ENCODE assay signal across 1 cellular context in the genomic region with DNA sequence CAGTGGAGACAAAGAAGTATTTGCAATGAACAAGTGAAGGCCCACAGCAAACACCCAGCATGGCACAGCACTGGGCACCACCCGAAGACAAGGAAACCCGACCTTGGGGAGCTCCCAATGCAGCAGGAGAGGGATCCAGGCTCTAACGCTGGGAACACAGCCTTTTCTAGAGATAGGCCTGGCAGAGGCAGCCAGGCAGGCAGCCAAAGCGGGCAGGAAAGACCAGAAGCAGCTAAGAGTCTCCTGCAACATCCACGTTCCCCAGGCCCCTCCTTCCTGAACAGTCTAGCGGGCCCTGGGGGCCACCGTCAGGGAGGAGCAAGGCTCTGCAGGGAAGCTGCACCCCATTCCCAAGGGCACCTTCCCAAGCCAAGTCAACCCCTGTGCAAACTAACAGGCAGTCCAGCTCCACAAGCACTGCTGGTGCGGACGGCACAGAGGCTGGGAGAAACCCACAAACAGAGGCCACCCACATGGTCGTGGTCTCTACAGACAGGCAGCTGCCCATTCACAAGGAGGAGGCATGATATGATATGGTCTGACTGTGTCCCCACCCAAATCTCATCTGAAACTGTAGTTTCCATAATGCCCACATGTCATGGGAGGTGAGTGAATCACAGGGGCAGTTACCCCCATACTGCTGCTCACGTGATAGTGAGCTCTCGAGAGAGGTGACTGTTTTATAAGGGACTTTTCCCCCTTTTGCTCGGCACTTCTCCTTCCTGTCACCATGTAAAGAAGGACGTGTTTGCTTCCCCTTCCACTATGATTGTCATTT.
TF ChIP-seq lines count a peak whose summit lies in the region.

No MANE protein-coding gene starts in this region.

TF ChIP-seq in H1, 55 proteins besides CTCF, POLR2A, EP300 and RAD21 (continued from another document):
- TF ChIP-seq BRCA1 (IDR thresholded peaks at IDR 0.05; ENCODE audit: low read depth, low read length) (no peak), NRF1 (IDR thresholded peaks at IDR 0.05; ENCODE audit: low read depth, low read length) (no peak), RXRA (IDR thresholded peaks at IDR 0.05; ENCODE audit: insufficient read depth, low read depth, low read length) (no peak), USF2 (IDR thresholded peaks at IDR 0.05; ENCODE audit: low read length) (no peak), SIRT6 (IDR thresholded peaks at IDR 0.05; ENCODE audit: low read length) (no peak), TEAD4 (IDR thresholded peaks at IDR 0.05; ENCODE audit: low read depth, low read length) (no peak), ASH2L (IDR thresholded peaks at IDR 0.05; ENCODE audit: low read length) (no peak), JUN (IDR thresholded peaks at IDR 0.05; ENCODE audit: low read depth, low read length) (no peak), EGR1 (IDR thresholded peaks at IDR 0.05; ENCODE audit: borderline replicate concordance, low read depth, low read length) (no peak), MAFK (IDR thresholded peaks at IDR 0.05; ENCODE audit: low read depth, low read length) (no peak), CTBP2 (IDR thresholded peaks at IDR 0.05; ENCODE audit: borderline replicate concordance, insufficient read depth, insufficient read length, low read length) (no peak), CEBPB (IDR thresholded peaks at IDR 0.05; ENCODE audit: low read depth, low read length) (no peak), CHD2 (IDR thresholded peaks at IDR 0.05; ENCODE audit: low read length) (no peak), SP4 (IDR thresholded peaks at IDR 0.05; ENCODE audit: low read length) (no peak), CBX8 (IDR thresholded peaks at IDR 0.05; ENCODE audit: borderline replicate concordance, low read depth, low read length) (no peak), TAF7 (optimal IDR thresholded peaks at IDR 0.05; ENCODE audit: borderline replicate concordance, low read depth, low read length) (no peak), HDAC2 (IDR thresholded peaks at IDR 0.05; ENCODE audit: borderline replicate concordance in 1 of 2, low read depth in 2 of 2, low read length in 2 of 2) (no peak)
